12 cellular contexts compared by ENCODE assay signal in the genomic region with DNA sequence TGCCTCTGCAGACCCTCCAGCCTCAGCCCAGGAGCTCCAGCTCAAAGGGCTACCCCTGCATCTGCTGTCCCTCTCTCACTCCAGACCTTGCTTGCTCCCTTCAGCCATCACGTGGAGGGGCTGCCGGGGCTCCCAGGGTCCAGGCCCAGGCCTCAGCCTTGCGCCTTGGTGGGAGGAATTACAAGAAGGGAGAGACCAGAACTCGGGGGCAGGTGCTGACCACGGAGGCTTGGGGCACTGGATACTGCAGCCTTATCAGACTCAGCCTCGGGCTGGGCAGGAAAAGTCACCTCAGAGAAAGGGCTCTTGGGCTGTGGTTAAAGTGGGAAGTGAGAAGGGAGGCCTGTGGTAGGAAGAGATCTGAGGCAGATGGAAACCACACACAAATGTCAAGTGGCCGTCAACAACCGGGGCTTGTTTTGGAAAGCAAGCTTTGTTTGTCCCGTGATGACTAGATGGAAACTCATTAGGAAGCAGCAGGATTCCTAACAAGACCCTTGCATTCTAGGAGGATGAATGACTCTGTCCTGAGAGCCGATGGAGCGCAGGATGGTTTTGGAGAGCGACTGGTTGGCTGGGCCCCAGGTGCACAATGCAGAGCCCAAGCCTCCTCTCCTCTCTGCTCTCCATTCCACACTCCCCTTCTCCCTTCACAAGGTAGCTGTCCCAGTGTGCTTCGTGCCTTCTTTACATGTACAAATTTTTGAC.
A peak's percentile ranks its signal among the peaks of the same experiment; 100 is the strongest.
DNase-seq lines count a peak whose midpoint lies in the region; ATAC-seq and TF ChIP-seq lines count a peak whose summit lies in the region.
"Had no signal": no experiment of that assay in that cellular context is flagged by ENCODE, and none has a peak within 500 bp of the region (broad histone marks: within the 10 kb centered on the region; RNA-seq: fewer than 3 reads in every experiment).

No MANE protein-coding gene starts in this region.

- peaks cover 19% of the 10 kb centered on the region for H3K4me1 ChIP-seq in CD8-positive, alpha-beta memory T cell (ENCODE audit: insufficient read depth, low read length)
- no peaks in the 10 kb centered on the region for H3K4me1 ChIP-seq in left ventricle myocardium inferior

- H3K36me3 Mint-ChIP-seq in CD8-positive, alpha-beta memory T cell = no peaks in the 10 kb centered on the region
- no peaks in the 10 kb centered on the region for H3K36me3 Mint-ChIP-seq in activated B cell treated with CpG ODN at 0.5 μM for 24 hours (ENCODE audit: low read depth)

- no peaks in the 10 kb centered on the region for H3K9me3 ChIP-seq in CD8-positive, alpha-beta memory T cell (ENCODE audit: low read length)
- H3K9me3 ChIP-seq in left ventricle myocardium inferior (replicated peaks) = no peaks in the 10 kb centered on the region
- H3K9me3 ChIP-seq: uterus had no signal

- no peak overlapping the region for H3K27ac ChIP-seq in CD8-positive, alpha-beta memory T cell (ENCODE audit: low read depth, low read length)
- H3K27ac ChIP-seq in left ventricle myocardium inferior (replicated peaks) = no peak overlapping the region
- H3K27ac ChIP-seq: uterus had no signal

- peak overlapping the region in 5 of 7 donors; percentile 43 to 65 (median 60) for H3K4me3 Mint-ChIP-seq in CD8-positive, alpha-beta memory T cell
- H3K4me3 Mint-ChIP-seq in activated B cell treated with CpG ODN at 0.5 μM for 24 hours = peak overlapping the region; percentile 20

- ATAC-seq in GM19324 (IDR thresholded peaks at IDR 0.05; ENCODE audit: low FRiP score, unreplicated experiment) (peak; percentile 64), HG03460 (IDR thresholded peaks at IDR 0.05; ENCODE audit: unreplicated experiment) (peak; percentile 57), activated B cell treated with CpG ODN at 0.5 μM for 24 hours (ENCODE audit: low read depth) (peak; percentile 67), HG02840 (IDR thresholded peaks at IDR 0.05; ENCODE audit: low FRiP score, unreplicated experiment) (no peak), HG02623 (IDR thresholded peaks at IDR 0.05; ENCODE audit: unreplicated experiment) (no peak)

- peaks cover 30 to 33% (median 31%) of the 10 kb centered on the region in 3 donors for H3K4me1 Mint-ChIP-seq in CD8-positive, alpha-beta memory T cell
- peaks cover 35% of the 10 kb centered on the region for H3K4me1 Mint-ChIP-seq in activated B cell treated with CpG ODN at 0.5 μM for 24 hours

- intact Hi-C loops in activated B cell treated with CpG ODN at 0.5 μM for 24 hours (cut with micrococcal nuclease) = no loop called here
- intact Hi-C loops in left ventricle myocardium inferior (cut with micrococcal nuclease) = no loop called here

- H3K9me3 Mint-ChIP-seq in CD8-positive, alpha-beta memory T cell = no peaks in the 10 kb centered on the region
- H3K9me3 Mint-ChIP-seq in activated B cell treated with CpG ODN at 0.5 μM for 24 hours = no peaks in the 10 kb centered on the region

- TF ChIP-seq CTCF in activated B cell treated with CpG ODN at 0.5 μM for 24 hours (IDR thresholded peaks at IDR 0.05) = no peak
- no peak for TF ChIP-seq CTCF in left ventricle myocardium inferior (IDR thresholded peaks at IDR 0.05; ENCODE audit: borderline replicate concordance)

- DNase-seq in CD8-positive, alpha-beta memory T cell = peak in 1 of 5 donors; percentile 10
- DNase-seq in activated B cell treated with CpG ODN at 0.5 μM for 24 hours (no peak), left ventricle myocardium inferior (no peak), SK-N-DZ (ENCODE audit: low spot score) (no peak)
- DNase-seq: AML-193, caudate nucleus, kidney glomerular epithelial cell, uterus had no signal

- H3K27ac Mint-ChIP-seq in CD8-positive, alpha-beta memory T cell = peak overlapping the region in 4 of 8 donors; percentile 2 to 86 (median 31)
- H3K27ac Mint-ChIP-seq in activated B cell treated with CpG ODN at 0.5 μM for 24 hours = peak overlapping the region; percentile 43

- H3K36me3 ChIP-seq in CD8-positive, alpha-beta memory T cell (ENCODE audit: insufficient read depth, low read length) = no peaks in the 10 kb centered on the region
- H3K36me3 ChIP-seq in left ventricle myocardium inferior = no peaks in the 10 kb centered on the region
- H3K36me3 ChIP-seq: uterus had no signal

- H3K27me3 Mint-ChIP-seq in CD8-positive, alpha-beta memory T cell = peaks cover 11 to 21% of the 10 kb centered on the region in 2 donors
- no peaks in the 10 kb centered on the region for H3K27me3 Mint-ChIP-seq in activated B cell treated with CpG ODN at 0.5 μM for 24 hours

- POLR2A ChIA-PET in CD8-positive, alpha-beta memory T cell (lab: Charles Lee) = no interaction called here
- POLR2A ChIA-PET in activated B cell treated with CpG ODN at 0.5 μM for 24 hours (lab: Charles Lee) = no interaction called here

- CTCF ChIA-PET in CD8-positive, alpha-beta memory T cell (lab: Charles Lee) = no interaction called here
- CTCF ChIA-PET in activated B cell treated with CpG ODN at 0.5 μM for 24 hours (lab: Charles Lee) = no interaction called here

- peaks cover 6% of the 10 kb centered on the region for H3K27me3 ChIP-seq in CD8-positive, alpha-beta memory T cell (ENCODE audit: insufficient read depth, low read length, poor library complexity, severe bottlenecking)
- peaks cover 82% of the 10 kb centered on the region for H3K27me3 ChIP-seq in left ventricle myocardium inferior (ENCODE audit: low read depth)
- H3K27me3 ChIP-seq: uterus had no signal

- no peak overlapping the region for H3K4me3 ChIP-seq in CD8-positive, alpha-beta memory T cell (ENCODE audit: low read length)
- H3K4me3 ChIP-seq in left ventricle myocardium inferior = no peak overlapping the region
- H3K4me3 ChIP-seq: uterus had no signal

Comparison
In these comparisons a context has a peak if more than half of its experiments do, and no peak if none do; other contexts are left out.
1. ATAC-seq: peak in GM19324 (single experiment), HG03460 (single experiment) and activated B cell treated with CpG ODN at 0.5 μM for 24 hours (single experiment); none in HG02840 (single experiment) and HG02623 (single experiment).